Comparison of ENCODE assay signal across 1 cellular context in genomic region chr19:42487025-42487797, GRCh38.
TF ChIP-seq lines count a peak whose summit lies in the region.

No MANE protein-coding gene starts in this region.

TF ChIP-seq in HepG2, 621 proteins besides CTCF, POLR2A, EP300 and RAD21:
- TF ChIP-seq ZSCAN9 (CRISPR knock-in tag; IDR thresholded peaks at IDR 0.05; ENCODE audit: borderline replicate concordance) (no peak), ZHX2 (IDR thresholded peaks at IDR 0.05; ENCODE audit: low read depth) (no peak), ZHX2 (CRISPR knock-in tag; IDR thresholded peaks at IDR 0.05; ENCODE audit: borderline replicate concordance) (no peak), TEAD2 (CRISPR knock-in tag; IDR thresholded peaks at IDR 0.05) (no peak), ZNF180 (CRISPR knock-in tag; IDR thresholded peaks at IDR 0.05; ENCODE audit: borderline replicate concordance, low read depth) (no peak), MTF2 (CRISPR knock-in tag; IDR thresholded peaks at IDR 0.05; ENCODE audit: borderline replicate concordance) (no peak), CSRNP2 (CRISPR knock-in tag; conservative IDR thresholded peaks at IDR 0.05; ENCODE audit: low read depth) (no peak), ARNT (IDR thresholded peaks at IDR 0.05) (no peak), ARNTL (CRISPR knock-in tag; IDR thresholded peaks at IDR 0.05) (no peak), ZSCAN22 (CRISPR knock-in tag; IDR thresholded peaks at IDR 0.05) (no peak), XRCC5 (optimal IDR thresholded peaks at IDR 0.05; ENCODE audit: low read length) (no peak), ZNF768 (CRISPR knock-in tag; IDR thresholded peaks at IDR 0.05) (no peak), SAP130 (CRISPR knock-in tag; IDR thresholded peaks at IDR 0.05; ENCODE audit: low read depth) (no peak), JUND (CRISPR knock-in tag; IDR thresholded peaks at IDR 0.05) (no peak), ZNF549 (CRISPR knock-in tag; IDR thresholded peaks at IDR 0.05) (no peak), GATA4 (IDR thresholded peaks at IDR 0.05; ENCODE audit: borderline replicate concordance, low read depth) (no peak), CHD4 (IDR thresholded peaks at IDR 0.05; ENCODE audit: borderline replicate concordance, low read length) (no peak), ZMAT3 (CRISPR knock-in tag; conservative IDR thresholded peaks at IDR 0.05) (no peak), ESRRA (CRISPR knock-in tag; IDR thresholded peaks at IDR 0.05; ENCODE audit: low read depth) (no peak), ZNF326 (CRISPR knock-in tag; IDR thresholded peaks at IDR 0.05; ENCODE audit: borderline replicate concordance) (no peak)
